ENCODE assay signal across 26 cellular contexts in genomic region chr7:21996641-21997040, GRCh38. TPM values are rescaled to one million over a fixed set of nuclear protein-coding genes. Genes with fewer than 3 reads are reported as not detected.
A peak's percentile ranks its signal among the peaks of the same experiment; 100 is the strongest.
DNase-seq lines count a peak whose midpoint lies in the region; ATAC-seq, FAIRE-seq and TF ChIP-seq lines count a peak whose summit lies in the region.
"Had no signal": no experiment of that assay in that cellular context is flagged by ENCODE, and none has a peak within 500 bp of the region (broad histone marks: within the 10 kb centered on the region; RNA-seq: fewer than 3 reads in every experiment).

No MANE protein-coding gene starts in this region.

- no peak overlapping the region for H3K27ac ChIP-seq in PC-3 (ENCODE audit: low read length)
- peak overlapping the region; percentile 82 for H3K27ac ChIP-seq in endothelial cell of umbilical vein (ENCODE audit: insufficient read depth, low read depth, low read length)
- H3K27ac ChIP-seq in heart right ventricle, result no peak overlapping the region
- H3K27ac ChIP-seq: BLaER1, hepatocyte, PC-9, right lobe of liver, suprapubic skin, upper lobe of right lung, VCaP had no signal

- H3K4me3 ChIP-seq in PC-3 (ENCODE audit: low read length), result no peak overlapping the region
- H3K4me3 ChIP-seq in endothelial cell of umbilical vein (replicated peaks in 1 of 3; ENCODE audit: insufficient read depth in 1 of 3, low read depth in 1 of 3, low read length in 3 of 3), result no peak overlapping the region
- no peak overlapping the region for H3K4me3 ChIP-seq in heart right ventricle
- H3K4me3 ChIP-seq: BLaER1, hepatocyte, PC-9, right lobe of liver, suprapubic skin, upper lobe of right lung had no signal

- BruUV-seq in PC-3 (replicated peaks; lab: Mats Ljungman, UMichigan), result no TSS peak
- BruUV-seq in endothelial cell of umbilical vein (replicated peaks; lab: Mats Ljungman, UMichigan), result no TSS peak

- CTCF ChIA-PET in PC-3 (lab: Charles Lee), result no interaction called here
- CTCF ChIA-PET in endothelial cell of umbilical vein (lab: Charles Lee), result interaction anchor here (0.6 to 1.6 kb wide), 7 partner anchors 11 to 902 kb away, joined by 3 to 6 read pairs (median 4); no protein-coding TSS in a partner anchor

- 53 to 73% methylated on average over 1 of the region's 1 CpG for WGBS in heart right ventricle, 2 donors

- H3K9me3 ChIP-seq in PC-3 (ENCODE audit: low read length) (no peaks in the 10 kb centered on the region), endothelial cell of umbilical vein (replicated peaks; ENCODE audit: control insufficient read depth, insufficient read depth, low read length) (no peaks in the 10 kb centered on the region), heart right ventricle (no peaks in the 10 kb centered on the region)
- H3K9me3 ChIP-seq: right lobe of liver, suprapubic skin, upper lobe of right lung had no signal

- dilution Hi-C loops in endothelial cell of umbilical vein (cut with MboI; ENCODE audit: extremely low pct_ligation_motif_present, low sequenced_read_pairs), result no loop called here

- H3K79me2 ChIP-seq in PC-3 (ENCODE audit: low read length) (no peaks in the 10 kb centered on the region), endothelial cell of umbilical vein (ENCODE audit: control insufficient read depth, insufficient read depth, low read length) (no peaks in the 10 kb centered on the region)
- H3K79me2 ChIP-seq: hepatocyte had no signal

- H2AFZ ChIP-seq in PC-3 (ENCODE audit: low read length) (0 out of 2 replicates have a peak overlapping the region, but pooled peaks have one; percentile 9), endothelial cell of umbilical vein (ENCODE audit: low read depth, low read length) (peak overlapping the region; percentile 74)
- H2AFZ ChIP-seq: hepatocyte, PC-9 had no signal

- H3K9me1 ChIP-seq in endothelial cell of umbilical vein (replicated peaks; ENCODE audit: control insufficient read depth, extremely low read depth, insufficient read depth, low read length), result no peaks in the 10 kb centered on the region

- H3K27me3 ChIP-seq in PC-3 (ENCODE audit: low read length) (peaks cover 13% of the 10 kb centered on the region; the same call in 1 of the 2 replicates), endothelial cell of umbilical vein (ENCODE audit: control insufficient read depth in 2 of 2, insufficient read depth in 2 of 2, low read length in 2 of 2) (no peaks in the 10 kb centered on the region), heart right ventricle (peaks cover 0 to 6% (median 0%) of the 10 kb centered on the region in 7 donors)
- H3K27me3 ChIP-seq: BLaER1, right lobe of liver, suprapubic skin, upper lobe of right lung had no signal

- TF ChIP-seq CTCF in PC-3 (conservative IDR thresholded peaks at IDR 0.05; ENCODE audit: low read depth, low read length), result no peak
- TF ChIP-seq CTCF in endothelial cell of umbilical vein (IDR thresholded peaks at IDR 0.05; ENCODE audit: extremely low read depth in 1 of 2, insufficient read depth in 1 of 2, low read depth in 1 of 2, low read length in 2 of 2), result no peak
- no peak for TF ChIP-seq CTCF in heart right ventricle (IDR thresholded peaks at IDR 0.05)

- H3K4me1 ChIP-seq in PC-3 (ENCODE audit: insufficient read depth, low read length) (no peaks in the 10 kb centered on the region), endothelial cell of umbilical vein (ENCODE audit: control insufficient read depth, extremely low read depth, insufficient read depth, low read length) (peaks cover 25% of the 10 kb centered on the region), heart right ventricle (peaks cover 0 to 5% (median 0%) of the 10 kb centered on the region in 9 donors)
- H3K4me1 ChIP-seq: BLaER1, right lobe of liver, upper lobe of right lung had no signal

- no peaks in the 10 kb centered on the region for H3F3A ChIP-seq in PC-3 (ENCODE audit: low read length, unreplicated experiment)

- H3K9ac ChIP-seq in PC-3 (ENCODE audit: low read length) (no peak overlapping the region), endothelial cell of umbilical vein (replicated peaks; ENCODE audit: extremely low read depth, insufficient read depth, low read length) (peak overlapping the region; percentile 38)
- H3K9ac ChIP-seq: BLaER1 had no signal

- intact Hi-C loops in PC-3 (cut with micrococcal nuclease) (no loop called here), endothelial cell of umbilical vein (cut with micrococcal nuclease) (loop anchor here (1.0 to 5.0 kb wide), 4 partner anchors 51 to 678 kb away; partner anchors contain the start of genes CDCA7L and SP4), heart right ventricle (cut with DNase I) (loop anchor here in 1 of 10 donors (10.0 kb wide), 1 partner anchor 742 kb away; no protein-coding TSS in a partner anchor)

- TF ChIP-seq POLR2A in endothelial cell of umbilical vein (IDR thresholded peaks at IDR 0.05; ENCODE audit: low read depth, low read length), result no peak

- ATAC-seq in PC-3, result peak; percentile 29; the same call in 1 of the 2 replicates
- no peak for ATAC-seq in GM21447 (IDR thresholded peaks at IDR 0.05; ENCODE audit: unreplicated experiment)
- ATAC-seq in heart right ventricle, result no peak
- ATAC-seq: activated T-cell treated with anti-CD3 and anti-CD28 coated beads, Interleukin-2, amount 50 U/mL, for 4 hours; right lobe of liver; upper lobe of right lung had no signal

- no peak overlapping the region for H3K4me2 ChIP-seq in PC-3 (ENCODE audit: low read length)
- peak overlapping the region; percentile 62 for H3K4me2 ChIP-seq in endothelial cell of umbilical vein (ENCODE audit: insufficient read depth, low read length)
- H3K4me2 ChIP-seq: BLaER1, hepatocyte, PC-9 had no signal

- H4K20me1 ChIP-seq in PC-3 (ENCODE audit: low read length) (no peaks in the 10 kb centered on the region), endothelial cell of umbilical vein (replicated peaks; ENCODE audit: control insufficient read depth, extremely low read depth, insufficient read depth, low read length) (no peaks in the 10 kb centered on the region)
- H4K20me1 ChIP-seq: BLaER1 had no signal

- DNase-seq in ELR (ENCODE audit: low read depth) (peak; percentile 56), PC-3 (peak; percentile 21), endothelial cell of umbilical vein (ENCODE audit: low read depth, low spot score) (peak; percentile 86), glomerular endothelial cell (ENCODE audit: extremely low read depth, low read depth, low spot score) (peak; percentile 42), NCI-H82 (lab: John Stamatoyannopoulos, UW) (no peak), GM19240 (ENCODE audit: insufficient read length, low spot score) (no peak), heart right ventricle (no peak)
- DNase-seq: activated CD4-positive, alpha-beta T cell treated with anti-CD3 and anti-CD28 coated beads for 4 hours; activated T-cell treated with anti-CD3 and anti-CD28 coated beads, Interleukin-2, amount 50 U/mL, for 4 hours; NCI-H1092; NCI-H1694 treated with DMSO at 0.1 percent for 48 hours; NCI-H2171; NCI-H524 treated with DMSO at 0.1 percent for 48 hours; NK-92 treated with Interleukin-12 subunit alpha and Interleukin-12 subunit beta, amount 100 ng/mL, for 24 hours; posterior cingulate gyrus; right lobe of liver; SHP77 treated with DMSO at 0.1 percent for 48 hours; stimulated activated naive CD4-positive, alpha-beta T cell; T-helper 9 cell; upper lobe of right lung had no signal

- H3K36me3 ChIP-seq in PC-3 (ENCODE audit: low read depth, low read length), result no peaks in the 10 kb centered on the region
- H3K36me3 ChIP-seq in endothelial cell of umbilical vein (ENCODE audit: control insufficient read depth in 2 of 2, extremely low read depth in 1 of 2, insufficient read depth in 2 of 2, low read length in 2 of 2), result no peaks in the 10 kb centered on the region
- no peaks in the 10 kb centered on the region for H3K36me3 ChIP-seq in heart right ventricle
- H3K36me3 ChIP-seq: BLaER1, right lobe of liver, suprapubic skin, upper lobe of right lung had no signal

- POLR2A ChIA-PET in PC-3 (lab: Charles Lee; ENCODE audit: unreplicated experiment), result interaction anchor here (0.7 kb wide), 1 partner anchor 16 kb away, joined by 5 read pairs; no protein-coding TSS in a partner anchor
- POLR2A ChIA-PET in endothelial cell of umbilical vein (lab: Charles Lee), result interaction anchor here (0.7 to 1.1 kb wide), 2 partner anchors 51 to 78 kb away, joined by 3 read pairs; partner anchors contain the start of gene CDCA7L

- peak; percentile 75 for FAIRE-seq in endothelial cell of umbilical vein (lab: Jason Lieb, UNC)

- no peaks in the 10 kb centered on the region for H3K9me2 ChIP-seq in PC-3 (replicated peaks; ENCODE audit: low read length)

TF ChIP-seq in endothelial cell of umbilical vein, 7 proteins besides CTCF, POLR2A, EP300 and RAD21:
- TF ChIP-seq JUN (IDR thresholded peaks at IDR 0.05; ENCODE audit: borderline replicate concordance, insufficient read depth, insufficient read length, low read depth) (peak; percentile 89), MYC (IDR thresholded peaks at IDR 0.05; ENCODE audit: low read depth, low read length) (no peak), GATA2 (IDR thresholded peaks at IDR 0.05; ENCODE audit: insufficient read depth, insufficient read length, low read depth, low read length) (no peak), EZH2 (IDR thresholded peaks at IDR 0.05; ENCODE audit: borderline replicate concordance, low read depth, low read length, severe bottlenecking) (no peak), MAX (IDR thresholded peaks at IDR 0.05; ENCODE audit: insufficient read depth, insufficient read length) (no peak), FOS (IDR thresholded peaks at IDR 0.05; ENCODE audit: borderline replicate concordance, insufficient read depth, low read length) (peak; percentile 69)
TF ChIP-seq in endothelial cell of umbilical vein: peak in this region for 2.

RNA-seq across cellular contexts. Expression of gene CDCA7L, which starts 50.9 kb away (rescaled TPM):
- total RNA-seq in PC-3 (2014; rRNA removed), result 59.9 and 78.4 TPM in 2 replicates
- 91.6 and 93.7 TPM in 2 replicates for total RNA-seq in endothelial cell of umbilical vein
- 53.9 and 68.4 TPM in 2 replicates for polyA plus RNA-seq in endothelial cell of umbilical vein
- polyA plus RNA-seq in endothelial cell of umbilical vein (2011; cell fraction: cytosol; rRNA removed), result 83.1 and 87.0 TPM in 2 replicates
- polyA plus RNA-seq in endothelial cell of umbilical vein (2011; cell fraction: nucleus; rRNA removed), result 105 and 109 TPM in 2 replicates
- polyA plus RNA-seq in endothelial cell of umbilical vein (2012), result 70.5 and 73.7 TPM in 2 replicates
- polyA minus RNA-seq in endothelial cell of umbilical vein, result 132 and 181 TPM in 2 replicates
- 34.2 TPM for polyA minus RNA-seq in endothelial cell of umbilical vein (2011; cell fraction: cytosol; rRNA and poly(A)+ RNA removed)
- 92.5 and 108 TPM in 2 replicates for polyA minus RNA-seq in endothelial cell of umbilical vein (2011; cell fraction: nucleus; rRNA and poly(A)+ RNA removed)
- 35.3 and 36.5 TPM in 2 replicates for total RNA-seq in glomerular endothelial cell
- 10 to 100 TPM; 31.2 to 59.1 (median 43.8) TPM for total RNA-seq in heart right ventricle
- polyA plus RNA-seq in heart right ventricle, result 10 to 100 TPM; 10.6 to 19.0 TPM

Comparison
In these comparisons a context has a peak if more than half of its experiments do, and no peak if none do; other contexts are left out.
1. DNase-seq: peak in ELR (single experiment), PC-3 (single experiment), endothelial cell of umbilical vein (single experiment) and glomerular endothelial cell (single experiment); none in NCI-H82 (single experiment), GM19240 (single experiment) and heart right ventricle (0 of 2).